ENCODE assay signal across 9 cellular contexts in genomic region chr12:45232146-45232731, GRCh38. TPM values are rescaled to one million over a fixed set of nuclear protein-coding genes. Genes with fewer than 3 reads are reported as not detected.
DNase-seq lines count a peak whose midpoint lies in the region; ATAC-seq, FAIRE-seq and TF ChIP-seq lines count a peak whose summit lies in the region.
"Had no signal": no experiment of that assay in that cellular context is flagged by ENCODE, and none has a peak within 500 bp of the region (broad histone marks: within the 10 kb centered on the region; RNA-seq: fewer than 3 reads in every experiment).

No MANE protein-coding gene starts in this region.

- no peak overlapping the region for H2AK9ac ChIP-seq in IMR-90 (replicated peaks; ENCODE audit: low read depth, low read length, poor library complexity)

- TF ChIP-seq CTCF in AG04450 (IDR thresholded peaks at IDR 0.05; ENCODE audit: low read depth, low read length) (no peak), IMR-90 (conservative IDR thresholded peaks at IDR 0.05; ENCODE audit: low read depth, low read length) (no peak), osteoblast (IDR thresholded peaks at IDR 0.05; ENCODE audit: extremely low read depth, low read depth, low read length) (no peak)

- H3K27me3 ChIP-seq in AG04450 (ENCODE audit: control insufficient read depth, insufficient read depth, low read length) (no peaks in the 10 kb centered on the region), IMR-90 (ENCODE audit: control insufficient read depth, insufficient read depth, low read length) (no peaks in the 10 kb centered on the region), ectodermal cell (ENCODE audit: control insufficient read depth, insufficient read depth, low read length, poor library complexity, severe bottlenecking) (no peaks in the 10 kb centered on the region), osteoblast (ENCODE audit: insufficient read depth, low read length) (no peaks in the 10 kb centered on the region)

- TF ChIP-seq RAD21 in IMR-90 (IDR thresholded peaks at IDR 0.05; ENCODE audit: low read length) = no peak

- H2BK20ac ChIP-seq in IMR-90 (ENCODE audit: low read depth, low read length) = peak overlapping the region; percentile 84; the same call in 1 of the 2 replicates

- peak overlapping the region; percentile 48 for H3K56ac ChIP-seq in IMR-90 (ENCODE audit: extremely low read depth, insufficient read depth, low read length)

- H3K4ac ChIP-seq in IMR-90 (ENCODE audit: low read depth, low read length) = peak overlapping the region; percentile 78

- H2BK5ac ChIP-seq in IMR-90 (ENCODE audit: low read depth, low read length, poor library complexity, severe bottlenecking) = peak overlapping the region; percentile 93

- no CpG with 5 or more reads among the region's 3 CpGs for WGBS in IMR-90 (ENCODE audit: extremely low coverage in 2 of 2, insufficient read length in 1 of 2), 2 experiments
- whole genome bisulfite sequencing in ectodermal cell, 2 experiments = 48 to 59% methylated on average over 3 of the region's 3 CpGs

- H4K91ac ChIP-seq in IMR-90 (ENCODE audit: insufficient read depth, low read depth, low read length) = peak overlapping the region; percentile 86

- peak overlapping the region; percentile 10; the same call in 1 of the 2 replicates for H3K9ac ChIP-seq in IMR-90 (ENCODE audit: low read depth, low read length)

- DNase-seq in AG04450 (ENCODE audit: low read depth, low spot score) (no peak), IMR-90 (peak; percentile 25), osteoblast (ENCODE audit: insufficient read length, low spot score, missing footprints) (no peak), KG1 (lab: John Stamatoyannopoulos, UW) (no peak), urothelium cell line (ENCODE audit: low spot score) (no peak), Ammon's horn (ENCODE audit: low spot score) (no peak), AG20443 (ENCODE audit: low spot score) (no peak)
- DNase-seq: DMS 273 treated with DMSO at 0.1 percent for 48 hours had no signal

- H3K4me2 ChIP-seq in IMR-90 (ENCODE audit: low read depth, low read length) = peak overlapping the region; percentile 75; the same call in 1 of the 2 replicates
- H3K4me2 ChIP-seq in osteoblast (ENCODE audit: insufficient read depth, low read length) = peak overlapping the region; percentile 67

- dilution Hi-C loops in IMR-90 (cut with HindIII; ENCODE audit: low sequenced_read_pairs, unreplicated experiment) = no loop called here

- peaks cover 13% of the 10 kb centered on the region for H3K9me1 ChIP-seq in IMR-90 (ENCODE audit: insufficient read depth, low read length)

- peak overlapping the region; percentile 69 for H3K14ac ChIP-seq in IMR-90 (replicated peaks; ENCODE audit: low read depth, low read length)

- H2AK5ac ChIP-seq in IMR-90 (ENCODE audit: low read depth, low read length) = peak overlapping the region; percentile 60

- in situ Hi-C loops in IMR-90 (cut with MboI; ENCODE audit: low sequenced_read_pairs) = no loop called here

- peak overlapping the region; percentile 90 for H3K27ac ChIP-seq in AG04450 (ENCODE audit: low read depth, low read length)
- H3K27ac ChIP-seq in IMR-90 (ENCODE audit: insufficient read depth, low read length) = peak overlapping the region; percentile 70
- H3K27ac ChIP-seq in ectodermal cell (ENCODE audit: insufficient read depth, low read depth, low read length, poor library complexity, severe bottlenecking) = peak overlapping the region; percentile 30
- H3K27ac ChIP-seq in osteoblast (ENCODE audit: low read depth, low read length) = peak overlapping the region; percentile 99

- H3K36me3 ChIP-seq in IMR-90 (ENCODE audit: control insufficient read depth, insufficient read depth, low read length) (no peaks in the 10 kb centered on the region), ectodermal cell (ENCODE audit: control insufficient read depth, insufficient read depth, low read length) (no peaks in the 10 kb centered on the region), osteoblast (ENCODE audit: insufficient read depth, low read length) (no peaks in the 10 kb centered on the region)

- CTCF ChIA-PET in AG04450 (lab: Charles Lee) (interaction anchor here (1.4 kb wide), 2 partner anchors 15 to 61 kb away, joined by 3 to 7 read pairs; no protein-coding TSS in a partner anchor), IMR-90 (lab: Yijun Ruan, JAX) (interaction anchor here (0.7 to 1.1 kb wide), 3 partner anchors 17 to 284 kb away, joined by 3 to 5 read pairs (median 3); partner anchors contain the start of gene ANO6)

- H3K18ac ChIP-seq in IMR-90 (ENCODE audit: low read depth, low read length) = peak overlapping the region; percentile 79; the same call in 1 of the 2 replicates

- peaks cover 31 to 64% of the 10 kb centered on the region in 2 experiments for H3K79me1 ChIP-seq in IMR-90 (ENCODE audit: low read depth in 1 of 2, low read length in 2 of 2)

- H3K4me3 ChIP-seq in AG04450 (ENCODE audit: low read depth, low read length) (no peak overlapping the region), IMR-90 (ENCODE audit: insufficient read depth, low read depth, low read length) (no peak overlapping the region), ectodermal cell (ENCODE audit: insufficient read depth, low read depth, low read length) (no peak overlapping the region), osteoblast (ENCODE audit: insufficient read depth, low read length) (peak overlapping the region; percentile 10)

- H2BK15ac ChIP-seq in IMR-90 (ENCODE audit: low read depth, low read length) = peak overlapping the region; percentile 79; the same call in 2 of the 3 replicates

- peak overlapping the region; percentile 22 to 83; a peak in 2 of 4 replicates for H4K8ac ChIP-seq in IMR-90 (ENCODE audit: low read depth in 2 of 2, low read length in 2 of 2)

- FAIRE-seq in urothelium cell line (lab: Jason Lieb, UNC) = no peak

- intact Hi-C loops in IMR-90 (cut with micrococcal nuclease) = loop anchor here (5.0 kb wide), 1 partner anchor 495 kb away; the partner anchor contains the start of gene ARID2

- no peak overlapping the region; the same call in 1 of the 2 replicates for H4K5ac ChIP-seq in IMR-90 (ENCODE audit: low read depth, low read length)

- no peak for ATAC-seq in IMR-90 (ENCODE audit: low read depth)

- TF ChIP-seq POLR2A in IMR-90 (IDR thresholded peaks at IDR 0.05; ENCODE audit: low read depth, low read length) = no peak; the same call in 1 of the 2 replicates

- peaks cover 19% of the 10 kb centered on the region for H3K4me1 ChIP-seq in IMR-90 (ENCODE audit: control insufficient read depth, insufficient read depth, low read length)
- H3K4me1 ChIP-seq in ectodermal cell (ENCODE audit: control insufficient read depth, insufficient read depth, low read length) = peaks cover 30% of the 10 kb centered on the region
- peaks cover 50% of the 10 kb centered on the region for H3K4me1 ChIP-seq in osteoblast (ENCODE audit: insufficient read depth, low read length)

- H3K9me3 ChIP-seq in AG04450 (ENCODE audit: control insufficient read depth, insufficient read depth, low read length) (no peaks in the 10 kb centered on the region), IMR-90 (ENCODE audit: control insufficient read depth, insufficient read depth, low read length) (no peaks in the 10 kb centered on the region), ectodermal cell (ENCODE audit: control insufficient read depth, low read length) (no peaks in the 10 kb centered on the region), osteoblast (ENCODE audit: low read depth, low read length) (no peaks in the 10 kb centered on the region)

- H3K23ac ChIP-seq in IMR-90 (ENCODE audit: low read depth, low read length) = peak overlapping the region; percentile 66; the same call in 1 of the 2 replicates

- H4K20me1 ChIP-seq in IMR-90 (ENCODE audit: insufficient read depth, low read length) = peaks cover 11% of the 10 kb centered on the region; the same call in 1 of the 2 replicates
- H4K20me1 ChIP-seq in osteoblast (ENCODE audit: insufficient read depth, low read length) = peaks cover 3% of the 10 kb centered on the region

- H2AFZ ChIP-seq in IMR-90 (replicated peaks; ENCODE audit: low read length, poor library complexity) (no peak overlapping the region), osteoblast (ENCODE audit: low read length) (no peak overlapping the region)

- BruUV-seq in IMR-90 (replicated peaks; lab: Mats Ljungman, UMichigan) = no TSS peak

- peaks cover 38% of the 10 kb centered on the region for H3K79me2 ChIP-seq in osteoblast (ENCODE audit: insufficient read depth, low read length)

- H2BK120ac ChIP-seq in IMR-90 (ENCODE audit: low read depth, low read length) = peak overlapping the region; percentile 91

- POLR2A ChIA-PET in AG04450 (lab: Yijun Ruan, JAX) = interaction anchor here (1.1 to 1.8 kb wide), 2 partner anchors 17 to 42 kb away, joined by 3 to 4 read pairs; partner anchors contain the start of gene ANO6
- POLR2A ChIA-PET in IMR-90 (lab: Charles Lee; ENCODE audit: unreplicated experiment) = interaction anchor here (1.1 kb wide), 1 partner anchor 14 kb away, joined by 4 read pairs; no protein-coding TSS in a partner anchor

TF ChIP-seq in IMR-90, 13 proteins besides CTCF, POLR2A, EP300 and RAD21 (continues in another document):
- TF ChIP-seq MAZ (IDR thresholded peaks at IDR 0.05; ENCODE audit: borderline replicate concordance, low read depth, low read length) = no peak
- TF ChIP-seq RFX5 (IDR thresholded peaks at IDR 0.05; ENCODE audit: low read depth, low read length) = no peak
- no peak for TF ChIP-seq BHLHE40 (IDR thresholded peaks at IDR 0.05; ENCODE audit: low read depth, low read length)
- TF ChIP-seq MXI1 (IDR thresholded peaks at IDR 0.05; ENCODE audit: borderline replicate concordance, low read depth, low read length) = no peak
- no peak for TF ChIP-seq MAFK (IDR thresholded peaks at IDR 0.05; ENCODE audit: low read depth, low read length)
- TF ChIP-seq SMC3 (IDR thresholded peaks at IDR 0.05; ENCODE audit: low read depth, low read length) = no peak
- TF ChIP-seq USF2 (IDR thresholded peaks at IDR 0.05; ENCODE audit: low read depth, low read length) = no peak

RNA-seq across cellular contexts. Expression of gene ANO6, which starts 16.3 kb away (rescaled TPM):
- polyA plus RNA-seq in AG04450 (2011; rRNA removed) (44.0 and 51.9 TPM in 2 replicates), IMR-90 (2012; rRNA removed) (18.1 and 21.6 TPM in 2 replicates)
- polyA minus RNA-seq in AG04450 (2011; rRNA and poly(A)+ RNA removed) = 37.2 and 50.2 TPM in 2 replicates
- total RNA-seq in IMR-90 (2012; rRNA removed) (41.0 and 46.7 TPM in 2 replicates), osteoblast (49.9 and 53.3 TPM in 2 replicates)
- polyA plus RNA-seq in IMR-90 (2012; cell fraction: cytosol; rRNA removed) = 6.1 and 6.7 TPM in 2 replicates
- 2.8 and 17.3 TPM in 2 replicates for polyA plus RNA-seq in IMR-90 (2012; cell fraction: nucleus; rRNA removed; ENCODE audit: low replicate concordance)
- 35.6 TPM for polyA plus RNA-seq in ectodermal cell (2013, experiment 1 of 4)
- polyA plus RNA-seq in ectodermal cell (2013, experiment 2 of 4) = 35.8 TPM
- 26.6 TPM for polyA plus RNA-seq in ectodermal cell (2013, experiment 3 of 4)
- 31.7 TPM for polyA plus RNA-seq in ectodermal cell (2013, experiment 4 of 4)

Comparison
In these comparisons a context has a peak if more than half of its experiments do, and no peak if none do; other contexts are left out.
1. H3K27ac ChIP-seq: peak in every context shown above with its lines; median percentile 99 in osteoblast; 90 in AG04450; 70 in IMR-90; 30 in ectodermal cell.